9 cellular contexts compared by ENCODE assay signal in the genomic region with DNA sequence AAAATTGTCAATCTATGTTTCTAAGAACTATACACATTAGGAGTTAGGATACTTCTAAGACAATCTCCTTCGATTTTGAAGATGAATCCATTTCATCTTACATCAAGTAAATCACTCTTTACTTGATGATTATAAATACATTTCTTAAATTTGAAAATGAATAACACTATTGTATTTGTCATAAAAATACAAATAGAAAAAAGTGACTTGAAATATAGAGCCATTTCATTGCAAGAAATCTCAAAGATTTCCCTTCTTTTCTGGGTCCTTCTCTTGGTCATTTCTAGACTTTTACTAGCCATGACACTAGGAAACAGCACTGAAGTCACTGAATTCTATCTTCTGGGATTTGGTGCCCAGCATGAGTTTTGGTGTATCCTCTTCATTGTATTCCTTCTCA. TPM values are rescaled to one million over a fixed set of nuclear protein-coding genes. Genes with fewer than 3 reads are reported as not detected.
"Had no signal": no experiment of that assay in that cellular context is flagged by ENCODE, and none has a peak within 500 bp of the region (broad histone marks: within the 10 kb centered on the region; RNA-seq: fewer than 3 reads in every experiment).

A gene with protein sequence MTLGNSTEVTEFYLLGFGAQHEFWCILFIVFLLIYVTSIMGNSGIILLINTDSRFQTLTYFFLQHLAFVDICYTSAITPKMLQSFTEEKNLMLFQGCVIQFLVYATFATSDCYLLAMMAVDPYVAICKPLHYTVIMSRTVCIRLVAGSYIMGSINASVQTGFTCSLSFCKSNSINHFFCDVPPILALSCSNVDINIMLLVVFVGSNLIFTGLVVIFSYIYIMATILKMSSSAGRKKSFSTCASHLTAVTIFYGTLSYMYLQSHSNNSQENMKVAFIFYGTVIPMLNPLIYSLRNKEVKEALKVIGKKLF (plus strand): TSS at position 301 of the 400 bp plus-strand sequence. CDS start 0 bp downstream, at position 301.

- DNase-seq: GDM1, GF-D8 had no signal

- FAIRE-seq: G401.6, GM12891, GM12892, GM18507, GM19239 had no signal

- H3K4me3 ChIP-seq: GM12878 had no signal

RNA-seq across cellular contexts. Expression of the gene that starts here (rescaled TPM):
- total RNA-seq: G401, GM12878 had no signal
- polyA plus RNA-seq: GM12878 had no signal
